8 cellular contexts compared by ENCODE assay signal in genomic region chr16:1408171-1408837, GRCh38. TPM values are rescaled to one million over a fixed set of nuclear protein-coding genes. Genes with fewer than 3 reads are reported as not detected.
A peak's percentile ranks its signal among the peaks of the same experiment; 100 is the strongest.
DNase-seq lines count a peak whose midpoint lies in the region; ATAC-seq and TF ChIP-seq lines count a peak whose summit lies in the region.

No MANE protein-coding gene starts in this region.

- H3K9me3 Mint-ChIP-seq in nephron: no peaks in the 10 kb centered on the region
- no peaks in the 10 kb centered on the region for H3K9me3 Mint-ChIP-seq in stimulated activated naive B cell treated with anti-CD40 and anti-IgM and Interleukin-4, amounts not matched to agents 10 μg/mL and 1 μg/mL and 100 μg/mL, for 72 hours

- peak overlapping the region; percentile 84 to 90 (median 85) for H3K4me3 Mint-ChIP-seq in nephron
- H3K4me3 Mint-ChIP-seq in stimulated activated naive B cell treated with anti-CD40 and anti-IgM and Interleukin-4, amounts not matched to agents 10 μg/mL and 1 μg/mL and 100 μg/mL, for 72 hours: peak overlapping the region; percentile 90 to 96

- ATAC-seq in GM21529 (IDR thresholded peaks at IDR 0.05; ENCODE audit: unreplicated experiment): peak; percentile 81
- peak; percentile 93 for ATAC-seq in stimulated activated naive B cell treated with anti-CD40 and anti-IgM and Interleukin-4, amounts not matched to agents 10 μg/mL and 1 μg/mL and 100 μg/mL, for 72 hours (replicated peaks)

- H3K4me3 ChIP-seq in fibroblast of pulmonary artery (replicated peaks; ENCODE audit: low read depth, low read length): peak overlapping the region; percentile 54

- H3K4me1 Mint-ChIP-seq in nephron: no peaks in the 10 kb centered on the region
- peaks cover 4 to 32% of the 10 kb centered on the region in 2 donors for H3K4me1 Mint-ChIP-seq in stimulated activated naive B cell treated with anti-CD40 and anti-IgM and Interleukin-4, amounts not matched to agents 10 μg/mL and 1 μg/mL and 100 μg/mL, for 72 hours

- TF ChIP-seq CTCF in fibroblast of pulmonary artery (IDR thresholded peaks at IDR 0.05; ENCODE audit: low read length, missing control alignments) (no peak), nephron (IDR thresholded peaks at IDR 0.05; ENCODE audit: unreplicated experiment in 3 of 3) (no peak)

- peaks cover 13% of the 10 kb centered on the region for H3K36me3 Mint-ChIP-seq in nephron (ENCODE audit: low read depth)
- peaks cover 13 to 22% of the 10 kb centered on the region in 2 donors for H3K36me3 Mint-ChIP-seq in stimulated activated naive B cell treated with anti-CD40 and anti-IgM and Interleukin-4, amounts not matched to agents 10 μg/mL and 1 μg/mL and 100 μg/mL, for 72 hours

- H3K27ac Mint-ChIP-seq in nephron: peak overlapping the region in 1 of 3 experiments; percentile 50
- H3K27ac Mint-ChIP-seq in stimulated activated naive B cell treated with anti-CD40 and anti-IgM and Interleukin-4, amounts not matched to agents 10 μg/mL and 1 μg/mL and 100 μg/mL, for 72 hours: peak overlapping the region; percentile 87

- in situ Hi-C loops in Caki2 (cut with HindIII; ENCODE audit: low pct_unique_long_range_greater_than_20kb, low sequenced_read_pairs): no loop called here

- no peaks in the 10 kb centered on the region for H3K27me3 Mint-ChIP-seq in nephron (ENCODE audit: low read depth)
- H3K27me3 Mint-ChIP-seq in stimulated activated naive B cell treated with anti-CD40 and anti-IgM and Interleukin-4, amounts not matched to agents 10 μg/mL and 1 μg/mL and 100 μg/mL, for 72 hours: no peaks in the 10 kb centered on the region

- DNase-seq in Caki2 (ENCODE audit: low read depth): peak; percentile 92
- DNase-seq in KG1 (lab: John Stamatoyannopoulos, UW): peak; percentile 59
- peak; percentile 80 for DNase-seq in RPMI7951 (ENCODE audit: low read depth)
- peak; percentile 94 for DNase-seq in activated T-helper 9 cell treated with anti-CD3 and anti-CD28 coated beads, Interleukin-2, amount 50 U/mL, for 16 hours (ENCODE audit: low read depth)
- peak; percentile 88 for DNase-seq in fibroblast of pulmonary artery (ENCODE audit: low read depth)
- peak; percentile 89 for DNase-seq in stimulated activated naive B cell treated with anti-CD40 and anti-IgM and Interleukin-4, amounts not matched to agents 10 μg/mL and 1 μg/mL and 100 μg/mL, for 72 hours

RNA-seq across cellular contexts. Expression of gene UNKL, which starts 6.2 kb away (rescaled TPM):
- 40.5 and 46.1 TPM in 2 replicates for total RNA-seq in Caki2 (2014; rRNA removed; shearing (Covaris generic); ENCODE audit: low replicate concordance)
- 4.8 and 8.8 TPM in 2 replicates for total RNA-seq in RPMI7951 (2014; rRNA removed; shearing (Covaris generic))

RNA-seq across cellular contexts. Expression of gene UQCC4, which starts 12.2 kb away (rescaled TPM):
- 51.7 and 72.0 TPM in 2 replicates for total RNA-seq in Caki2 (2014; rRNA removed; shearing (Covaris generic); ENCODE audit: low replicate concordance)
- 25.1 and 30.1 TPM in 2 replicates for total RNA-seq in RPMI7951 (2014; rRNA removed; shearing (Covaris generic))

RNA-seq across cellular contexts. Expression of gene PERCC1, which starts 22.6 kb away (rescaled TPM):
- not detected in 2 replicates for total RNA-seq in Caki2 (2014; rRNA removed; shearing (Covaris generic); ENCODE audit: low replicate concordance)
- not detected in 2 replicates for total RNA-seq in RPMI7951 (2014; rRNA removed; shearing (Covaris generic))

RNA-seq across cellular contexts. Expression of gene CCDC154, which starts 36.1 kb away (rescaled TPM):
- total RNA-seq in Caki2 (2014; rRNA removed; shearing (Covaris generic); ENCODE audit: low replicate concordance): not detected in 2 replicates
- total RNA-seq in RPMI7951 (2014; rRNA removed; shearing (Covaris generic)): not detected in 2 replicates

RNA-seq across cellular contexts. Expression of gene GNPTG, which starts 56.6 kb away (rescaled TPM):
- total RNA-seq in Caki2 (2014; rRNA removed; shearing (Covaris generic); ENCODE audit: low replicate concordance): 81.0 and 93.5 TPM in 2 replicates
- total RNA-seq in RPMI7951 (2014; rRNA removed; shearing (Covaris generic)): 27.8 and 42.1 TPM in 2 replicates

Comparison
In these comparisons a context has a peak if more than half of its experiments do, and no peak if none do; other contexts are left out.
1. Peak in every context shown above with its lines: DNase-seq, ATAC-seq and H3K4me3 ChIP-seq.